ENCODE assay signal across 1 cellular context in the genomic region with DNA sequence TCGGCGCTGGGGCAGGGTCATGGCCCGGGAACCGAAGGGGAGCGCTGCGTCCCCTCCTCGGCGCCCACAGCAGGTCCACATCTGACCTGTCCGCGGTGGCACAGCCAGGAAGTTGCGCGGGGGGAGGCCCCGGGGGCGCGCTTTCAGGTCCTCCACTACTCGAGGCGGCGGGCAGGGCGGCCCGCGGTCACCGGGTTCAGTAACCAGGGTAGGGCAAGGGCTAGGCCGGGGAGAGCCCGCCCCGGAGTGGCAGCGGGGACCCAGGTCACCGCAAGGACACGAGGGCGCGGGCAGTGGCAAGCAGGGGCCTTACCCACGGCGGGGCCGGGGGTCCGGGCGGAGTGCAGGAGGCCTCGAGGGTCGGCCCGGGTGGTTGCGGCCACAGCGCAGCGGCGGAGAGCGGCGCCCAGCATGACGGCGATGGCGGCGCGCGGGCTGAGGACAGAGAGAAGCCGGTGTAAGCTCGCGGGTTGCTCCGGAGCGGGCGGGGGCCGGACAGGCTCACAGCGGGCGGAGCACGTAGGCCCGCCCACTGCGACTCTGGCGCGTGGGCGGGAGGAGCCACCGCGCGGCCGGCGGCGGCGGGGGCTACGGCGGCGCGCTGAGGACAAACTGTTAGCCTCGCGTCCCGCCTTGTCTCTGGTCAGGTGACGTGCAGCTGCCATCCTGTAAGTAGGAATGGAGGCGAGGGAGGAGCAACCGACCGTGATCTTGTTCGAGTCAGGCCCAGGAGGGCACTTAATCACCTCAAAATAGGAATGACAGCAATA.
TF ChIP-seq lines count a peak whose summit lies in the region.

A gene (minus strand): TSS at position 472 of the 770 bp plus-strand sequence. CDS start 59 bp downstream, at position 413.

TF ChIP-seq in HCT116, 20 proteins besides CTCF, POLR2A, EP300 and RAD21 (continued from another document):
- TF ChIP-seq, protein P1, sequence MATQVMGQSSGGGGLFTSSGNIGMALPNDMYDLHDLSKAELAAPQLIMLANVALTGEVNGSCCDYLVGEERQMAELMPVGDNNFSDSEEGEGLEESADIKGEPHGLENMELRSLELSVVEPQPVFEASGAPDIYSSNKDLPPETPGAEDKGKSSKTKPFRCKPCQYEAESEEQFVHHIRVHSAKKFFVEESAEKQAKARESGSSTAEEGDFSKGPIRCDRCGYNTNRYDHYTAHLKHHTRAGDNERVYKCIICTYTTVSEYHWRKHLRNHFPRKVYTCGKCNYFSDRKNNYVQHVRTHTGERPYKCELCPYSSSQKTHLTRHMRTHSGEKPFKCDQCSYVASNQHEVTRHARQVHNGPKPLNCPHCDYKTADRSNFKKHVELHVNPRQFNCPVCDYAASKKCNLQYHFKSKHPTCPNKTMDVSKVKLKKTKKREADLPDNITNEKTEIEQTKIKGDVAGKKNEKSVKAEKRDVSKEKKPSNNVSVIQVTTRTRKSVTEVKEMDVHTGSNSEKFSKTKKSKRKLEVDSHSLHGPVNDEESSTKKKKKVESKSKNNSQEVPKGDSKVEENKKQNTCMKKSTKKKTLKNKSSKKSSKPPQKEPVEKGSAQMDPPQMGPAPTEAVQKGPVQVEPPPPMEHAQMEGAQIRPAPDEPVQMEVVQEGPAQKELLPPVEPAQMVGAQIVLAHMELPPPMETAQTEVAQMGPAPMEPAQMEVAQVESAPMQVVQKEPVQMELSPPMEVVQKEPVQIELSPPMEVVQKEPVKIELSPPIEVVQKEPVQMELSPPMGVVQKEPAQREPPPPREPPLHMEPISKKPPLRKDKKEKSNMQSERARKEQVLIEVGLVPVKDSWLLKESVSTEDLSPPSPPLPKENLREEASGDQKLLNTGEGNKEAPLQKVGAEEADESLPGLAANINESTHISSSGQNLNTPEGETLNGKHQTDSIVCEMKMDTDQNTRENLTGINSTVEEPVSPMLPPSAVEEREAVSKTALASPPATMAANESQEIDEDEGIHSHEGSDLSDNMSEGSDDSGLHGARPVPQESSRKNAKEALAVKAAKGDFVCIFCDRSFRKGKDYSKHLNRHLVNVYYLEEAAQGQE (IDR thresholded peaks at IDR 0.05; ENCODE audit: low read depth): no peak
- TF ChIP-seq TCF7L2 (IDR thresholded peaks at IDR 0.05; ENCODE audit: borderline replicate concordance, extremely low read depth, insufficient read depth, insufficient read length) (peak; percentile 55), EGR1 (IDR thresholded peaks at IDR 0.05; ENCODE audit: low read depth) (peak; percentile 96), CBX3 (IDR thresholded peaks at IDR 0.05; ENCODE audit: low read depth) (0 out of 2 replicates have a peak, but pooled peaks have one; percentile 41), ELF1 (IDR thresholded peaks at IDR 0.05; ENCODE audit: borderline replicate concordance, low read depth) (no peak), SP1 (IDR thresholded peaks at IDR 0.05; ENCODE audit: low read depth) (peak; percentile 64), JUND (IDR thresholded peaks at IDR 0.05) (no peak), FOSL1 (IDR thresholded peaks at IDR 0.05; ENCODE audit: low read depth) (no peak), ZNF274 (IDR thresholded peaks at IDR 0.05; ENCODE audit: low read depth, low read length) (no peak), ZFX (IDR thresholded peaks at IDR 0.05) (peak; percentile 97), SIN3A (IDR thresholded peaks at IDR 0.05; ENCODE audit: low read depth) (peak; percentile 91), CEBPB (IDR thresholded peaks at IDR 0.05; ENCODE audit: low read depth) (no peak)
- TF ChIP-seq, protein P2, sequence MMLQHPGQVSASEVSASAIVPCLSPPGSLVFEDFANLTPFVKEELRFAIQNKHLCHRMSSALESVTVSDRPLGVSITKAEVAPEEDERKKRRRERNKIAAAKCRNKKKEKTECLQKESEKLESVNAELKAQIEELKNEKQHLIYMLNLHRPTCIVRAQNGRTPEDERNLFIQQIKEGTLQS (IDR thresholded peaks at IDR 0.05): no peak; the same call in 1 of the 2 replicates
- TF ChIP-seq, protein P3, sequence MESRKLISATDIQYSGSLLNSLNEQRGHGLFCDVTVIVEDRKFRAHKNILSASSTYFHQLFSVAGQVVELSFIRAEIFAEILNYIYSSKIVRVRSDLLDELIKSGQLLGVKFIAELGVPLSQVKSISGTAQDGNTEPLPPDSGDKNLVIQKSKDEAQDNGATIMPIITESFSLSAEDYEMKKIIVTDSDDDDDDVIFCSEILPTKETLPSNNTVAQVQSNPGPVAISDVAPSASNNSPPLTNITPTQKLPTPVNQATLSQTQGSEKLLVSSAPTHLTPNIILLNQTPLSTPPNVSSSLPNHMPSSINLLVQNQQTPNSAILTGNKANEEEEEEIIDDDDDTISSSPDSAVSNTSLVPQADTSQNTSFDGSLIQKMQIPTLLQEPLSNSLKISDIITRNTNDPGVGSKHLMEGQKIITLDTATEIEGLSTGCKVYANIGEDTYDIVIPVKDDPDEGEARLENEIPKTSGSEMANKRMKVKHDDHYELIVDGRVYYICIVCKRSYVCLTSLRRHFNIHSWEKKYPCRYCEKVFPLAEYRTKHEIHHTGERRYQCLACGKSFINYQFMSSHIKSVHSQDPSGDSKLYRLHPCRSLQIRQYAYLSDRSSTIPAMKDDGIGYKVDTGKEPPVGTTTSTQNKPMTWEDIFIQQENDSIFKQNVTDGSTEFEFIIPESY (IDR thresholded peaks at IDR 0.05; ENCODE audit: extremely low read depth, insufficient replicate concordance, low read length): peak; percentile 85
TF ChIP-seq in HCT116: peak in this region for 10.
